In genomic region chr1:23475134-23475628, GRCh38 we compare ENCODE assay signal across 12 cellular contexts. TPM values are rescaled to one million over a fixed set of nuclear protein-coding genes. Genes with fewer than 3 reads are reported as not detected.
DNase-seq lines count a peak whose midpoint lies in the region; ATAC-seq and TF ChIP-seq lines count a peak whose summit lies in the region.
"Had no signal": no experiment of that assay in that cellular context is flagged by ENCODE, and none has a peak within 500 bp of the region (broad histone marks: within the 10 kb centered on the region; RNA-seq: fewer than 3 reads in every experiment).

No MANE protein-coding gene starts in this region.

- H3K9me3 ChIP-seq in left ventricle myocardium inferior (replicated peaks): no peaks in the 10 kb centered on the region
- H3K9me3 ChIP-seq in right cardiac atrium (ENCODE audit: control insufficient read depth, low read length): no peaks in the 10 kb centered on the region
- no peaks in the 10 kb centered on the region for H3K9me3 ChIP-seq in vagina
- H3K9me3 ChIP-seq: BLaER1 treated with 17β-estradiol and CSF1 and Interleukin-3, amounts not matched to agents 10 nM and 100 nM had no signal

- 61% methylated on average over 6 of the region's 6 CpGs for WGBS in right cardiac atrium

- intact Hi-C loops in left ventricle myocardium inferior (cut with micrococcal nuclease): no loop called here
- intact Hi-C loops in right cardiac atrium (cut with DNase I): no loop called here
- intact Hi-C loops in vagina (cut with DNase I): no loop called here

- TF ChIP-seq CTCF in left ventricle myocardium inferior (IDR thresholded peaks at IDR 0.05; ENCODE audit: borderline replicate concordance): no peak
- no peak for TF ChIP-seq CTCF in vagina (IDR thresholded peaks at IDR 0.05)

- DNase-seq in left ventricle myocardium inferior: no peak
- no peak for DNase-seq in right cardiac atrium
- peak in 38 of 58 donors; percentile 6 to 77 (median 27) for DNase-seq in anterior cingulate cortex (lab: John Stamatoyannopoulos, UW)
- DNase-seq in hepatic stellate cell (ENCODE audit: low spot score): peak; percentile 65
- no peak for DNase-seq in vagina (ENCODE audit: extremely low spot score in 2 of 2)
- no peak for DNase-seq in SKM-1 (lab: John Stamatoyannopoulos, UW; ENCODE audit: unreplicated experiment)
- DNase-seq in stimulated activated CD8-positive, alpha-beta memory T cell treated with anti-CD3 and anti-CD28 coated beads, Interleukin-4, amount 100 ng/mL, for 48 hours: no peak
- DNase-seq: islet precursor cell, NCI-H2029 treated with DMSO at 0.1 percent for 48 hours had no signal

- no peak for TF ChIP-seq POLR2A in vagina (IDR thresholded peaks at IDR 0.05)

- ATAC-seq in right cardiac atrium (no peak), GM21360 (IDR thresholded peaks at IDR 0.05; ENCODE audit: unreplicated experiment) (no peak)

- H3K27ac ChIP-seq in left ventricle myocardium inferior (replicated peaks): peak overlapping the region; percentile 53
- no peak overlapping the region for H3K27ac ChIP-seq in right cardiac atrium (ENCODE audit: low read length)
- peak overlapping the region; percentile 56 for H3K27ac ChIP-seq in vagina
- H3K27ac ChIP-seq: BLaER1 treated with 17β-estradiol and CSF1 and Interleukin-3, amounts not matched to agents 10 nM and 100 nM; HL-60 had no signal

- no peaks in the 10 kb centered on the region for H3K27me3 ChIP-seq in left ventricle myocardium inferior (ENCODE audit: low read depth)
- no peaks in the 10 kb centered on the region for H3K27me3 ChIP-seq in right cardiac atrium (ENCODE audit: control insufficient read depth, insufficient read depth)
- no peaks in the 10 kb centered on the region for H3K27me3 ChIP-seq in vagina
- H3K27me3 ChIP-seq: BLaER1 treated with 17β-estradiol and CSF1 and Interleukin-3, amounts not matched to agents 10 nM and 100 nM had no signal

- H3K4me3 ChIP-seq in left ventricle myocardium inferior: no peak overlapping the region
- no peak overlapping the region for H3K4me3 ChIP-seq in right cardiac atrium (ENCODE audit: low read length)
- H3K4me3 ChIP-seq in vagina: no peak overlapping the region
- H3K4me3 ChIP-seq: BLaER1 treated with 17β-estradiol and CSF1 and Interleukin-3, amounts not matched to agents 10 nM and 100 nM had no signal

- H3K4me1 ChIP-seq in left ventricle myocardium inferior (peaks cover 79% of the 10 kb centered on the region), right cardiac atrium (ENCODE audit: control insufficient read depth, insufficient read depth, low read length) (peaks cover 14% of the 10 kb centered on the region), vagina (peaks cover 68% of the 10 kb centered on the region)

- H3K36me3 ChIP-seq in left ventricle myocardium inferior (no peaks in the 10 kb centered on the region), vagina (no peaks in the 10 kb centered on the region)
- H3K36me3 ChIP-seq: BLaER1 treated with 17β-estradiol and CSF1 and Interleukin-3, amounts not matched to agents 10 nM and 100 nM had no signal

RNA-seq across cellular contexts. Expression of gene ASAP3, which starts 8.8 kb away (rescaled TPM):
- total RNA-seq in left ventricle myocardium inferior (44.4 TPM), right cardiac atrium (10 to 100 TPM; 31.4 to 45.2 (median 34.1) TPM), vagina (79.1 TPM)
- polyA plus RNA-seq in right cardiac atrium: 34.2 TPM

RNA-seq across cellular contexts. Expression of gene TCEA3, which starts 50.6 kb away (rescaled TPM):
- 78.6 TPM for total RNA-seq in left ventricle myocardium inferior
- total RNA-seq in right cardiac atrium: 10 to 100 TPM; 36.4 to 79.5 (median 49.1) TPM
- 48.7 TPM for polyA plus RNA-seq in right cardiac atrium
- 26.5 TPM for total RNA-seq in vagina

RNA-seq across cellular contexts. Expression of gene E2F2, which starts 55.9 kb away (rescaled TPM):
- 0.16 TPM for total RNA-seq in left ventricle myocardium inferior
- total RNA-seq in right cardiac atrium: under 1 TPM in 3 of 4 donors, not detected in 1; 0.06 to 0.82 (median 0.40) TPM
- 0.05 TPM for polyA plus RNA-seq in right cardiac atrium
- 2.9 TPM for total RNA-seq in vagina

Comparison
In these comparisons a context has a peak if more than half of its experiments do, and no peak if none do; other contexts are left out.
1. DNase-seq: peak in anterior cingulate cortex (38 of 58) and hepatic stellate cell (single experiment); none in left ventricle myocardium inferior (single experiment), right cardiac atrium (0 of 3), vagina (0 of 2), SKM-1 (single experiment) and stimulated activated CD8-positive, alpha-beta memory T cell treated with anti-CD3 and anti-CD28 coated beads, Interleukin-4, amount 100 ng/mL, for 48 hours (single experiment).